ENCODE assay signal across 8 cellular contexts in the genomic region with DNA sequence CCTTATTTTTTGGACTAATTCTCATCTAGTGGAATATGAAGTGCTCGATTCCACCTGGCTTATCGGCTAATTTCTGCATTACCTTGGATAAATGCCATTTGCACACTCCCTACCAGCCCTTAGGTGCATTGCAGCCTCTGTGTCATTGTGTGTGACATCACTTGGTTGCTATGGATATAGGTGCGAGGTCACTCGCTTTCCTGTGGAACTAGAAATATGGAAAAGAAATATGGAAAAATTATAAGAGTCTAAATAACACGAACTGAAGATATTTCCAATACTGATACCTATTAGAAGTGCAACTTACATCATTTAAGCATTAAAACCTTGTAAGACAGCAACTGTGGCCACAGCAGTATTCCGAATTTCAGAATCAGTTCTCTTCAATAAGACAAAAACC. TPM values are rescaled to one million over a fixed set of nuclear protein-coding genes. Genes with fewer than 3 reads are reported as not detected.
A peak's percentile ranks its signal among the peaks of the same experiment; 100 is the strongest.
DNase-seq lines count a peak whose midpoint lies in the region; ATAC-seq and TF ChIP-seq lines count a peak whose summit lies in the region.

No MANE protein-coding gene starts in this region.

- H3K27me3 ChIP-seq in GM06990 (replicated peaks; ENCODE audit: control insufficient read depth, insufficient read depth, low read length) (no peaks in the 10 kb centered on the region), right lobe of liver (no peaks in the 10 kb centered on the region)

- H3K27ac ChIP-seq in right lobe of liver, result no peak overlapping the region

- H3K9me3 ChIP-seq in right lobe of liver, result no peaks in the 10 kb centered on the region

- H3K4me1 ChIP-seq in right lobe of liver, result peaks cover 0 to 30% (median 7%) of the 10 kb centered on the region in 4 donors

- in situ Hi-C loops in astrocyte of the cerebellum (cut with HindIII; ENCODE audit: low sequenced_read_pairs), result no loop called here

- intact Hi-C loops in right lobe of liver (cut with DNase I), result no loop called here

- no peak for TF ChIP-seq POLR2A in right lobe of liver (IDR thresholded peaks at IDR 0.05)

- no peak for ATAC-seq in right lobe of liver
- no peak for ATAC-seq in HG03442 (IDR thresholded peaks at IDR 0.05; ENCODE audit: unreplicated experiment)

- H3K36me3 ChIP-seq in GM06990 (ENCODE audit: control insufficient read depth, insufficient read depth, low read length) (peaks cover 2% of the 10 kb centered on the region), right lobe of liver (peaks cover 0 to 5% (median 0%) of the 10 kb centered on the region in 4 donors)

- DNase-seq in GM06990 (ENCODE audit: extremely low read depth, insufficient read length) (no peak), NCI-H1092 (lab: John Stamatoyannopoulos, UW) (peak; percentile 42), astrocyte of the cerebellum (ENCODE audit: low read depth) (no peak), right lobe of liver (no peak), SK-N-DZ (ENCODE audit: low spot score) (no peak), HK-2 (ENCODE audit: unreplicated experiment) (no peak)
- no peak for DNase-seq in activated CD4-positive, alpha-beta T cell treated with anti-CD3 and anti-CD28 coated beads for 4 hours

- TF ChIP-seq CTCF in GM06990 (IDR thresholded peaks at IDR 0.05; ENCODE audit: insufficient read depth, low read length, poor library complexity, severe bottlenecking), result no peak
- no peak for TF ChIP-seq CTCF in astrocyte of the cerebellum (IDR thresholded peaks at IDR 0.05; ENCODE audit: low read depth, low read length, missing control alignments)
- no peak for TF ChIP-seq CTCF in right lobe of liver (IDR thresholded peaks at IDR 0.05)

- 67% methylated on average over 6 of the region's 6 CpGs for WGBS in right lobe of liver (ENCODE audit: insufficient coverage, low coverage, low lambda C conversion rate, missing lambda C conversion rate)

- H3K4me3 ChIP-seq in GM06990 (replicated peaks; ENCODE audit: low read depth, low read length), result peak overlapping the region; percentile 93
- H3K4me3 ChIP-seq in astrocyte of the cerebellum (ENCODE audit: low read depth, low read length), result peak overlapping the region; percentile 67
- H3K4me3 ChIP-seq in right lobe of liver, result peak overlapping the region in 2 of 3 donors; percentile 90 to 100

RNA-seq across cellular contexts. Expression of a gene that starts 2.0 kb away (rescaled TPM):
- total RNA-seq in right lobe of liver, result 10 to 100 TPM; 43.5 to 69.1 (median 58.4) TPM
- polyA plus RNA-seq in SK-N-DZ (2014; cell fraction: cytosol; rRNA removed), result 101 and 114 TPM in 2 replicates
- 49.4 and 50.9 TPM in 2 replicates for polyA plus RNA-seq in SK-N-DZ (2014; cell fraction: nucleus; rRNA removed)

RNA-seq across cellular contexts. Expression of a gene that starts 52.7 kb away (rescaled TPM):
- 1 to 10 TPM; 1.2 to 2.6 (median 1.2) TPM for total RNA-seq in right lobe of liver
- 1.5 and 1.7 TPM in 2 replicates for polyA plus RNA-seq in SK-N-DZ (2014; cell fraction: cytosol; rRNA removed)
- polyA plus RNA-seq in SK-N-DZ (2014; cell fraction: nucleus; rRNA removed), result 2.6 and 4.0 TPM in 2 replicates

RNA-seq across cellular contexts. Expression of a gene that starts 54.4 kb away (rescaled TPM):
- 100 to 1,000 TPM in 5 of 6 experiments, 10 to 100 TPM in 1; 64.4 to 275 (median 234) TPM for total RNA-seq in right lobe of liver
- 24.8 and 32.8 TPM in 2 replicates for polyA plus RNA-seq in SK-N-DZ (2014; cell fraction: cytosol; rRNA removed)
- 8.4 and 14.6 TPM in 2 replicates for polyA plus RNA-seq in SK-N-DZ (2014; cell fraction: nucleus; rRNA removed)
